Comparison of ENCODE assay signal across 1 cellular context in the genomic region with DNA sequence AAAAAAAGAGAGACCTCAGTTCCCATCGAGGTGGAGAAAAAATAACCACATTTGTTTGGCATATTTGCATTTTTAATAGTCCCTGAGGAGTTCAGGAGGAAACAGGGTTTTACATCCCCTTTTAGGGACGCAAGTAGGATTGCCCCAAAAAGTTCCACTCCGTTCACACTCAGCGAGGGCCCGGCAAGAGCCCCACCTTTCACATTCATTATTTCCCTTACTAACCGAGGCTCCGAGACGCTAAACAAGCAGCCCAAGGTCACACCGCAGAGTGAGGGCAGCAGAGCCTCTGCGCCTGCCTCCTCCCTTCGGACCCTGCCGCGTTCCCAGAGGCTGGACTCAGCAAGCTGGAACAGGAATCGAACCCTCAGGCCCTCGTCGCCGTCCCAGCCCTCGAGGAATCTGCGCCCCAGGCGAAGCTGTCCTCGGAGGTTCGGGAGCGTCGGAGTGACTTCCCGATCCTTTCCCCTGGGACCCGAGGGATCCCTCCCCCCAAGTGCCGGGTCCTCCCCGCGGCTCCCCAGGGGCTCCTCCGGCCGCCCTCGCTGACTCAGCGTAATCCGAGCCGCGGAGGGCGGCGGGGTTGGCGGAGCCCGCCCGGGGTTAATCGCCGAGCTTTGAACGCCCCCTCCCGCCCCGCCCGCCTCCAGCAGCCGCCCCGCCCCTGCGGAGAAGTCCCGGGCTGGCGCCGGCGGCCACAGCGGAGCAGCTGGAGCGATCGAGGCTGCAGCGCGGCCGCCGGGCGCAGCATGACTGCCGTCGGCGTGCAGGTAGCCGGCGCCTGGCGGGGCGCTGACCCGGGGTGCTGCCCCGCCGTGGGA.
TF ChIP-seq lines count a peak whose summit lies in the region.

A gene with protein sequence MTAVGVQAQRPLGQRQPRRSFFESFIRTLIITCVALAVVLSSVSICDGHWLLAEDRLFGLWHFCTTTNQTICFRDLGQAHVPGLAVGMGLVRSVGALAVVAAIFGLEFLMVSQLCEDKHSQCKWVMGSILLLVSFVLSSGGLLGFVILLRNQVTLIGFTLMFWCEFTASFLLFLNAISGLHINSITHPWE (plus strand): TSS at position 700 of the 821 bp plus-strand sequence. CDS start 50 bp downstream, at position 750.

TF ChIP-seq in HepG2, 621 proteins besides CTCF, POLR2A, EP300 and RAD21 (continued from another document):
- TF ChIP-seq, protein P1, sequence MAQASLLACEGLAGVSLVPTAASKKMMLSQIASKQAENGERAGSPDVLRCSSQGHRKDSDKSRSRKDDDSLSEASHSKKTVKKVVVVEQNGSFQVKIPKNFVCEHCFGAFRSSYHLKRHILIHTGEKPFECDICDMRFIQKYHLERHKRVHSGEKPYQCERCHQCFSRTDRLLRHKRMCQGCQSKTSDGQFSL (CRISPR knock-in tag; IDR thresholded peaks at IDR 0.05): 0 out of 2 replicates have a peak, but pooled peaks have one; percentile 33
TF ChIP-seq in HepG2: peak in this region for 341.
